Comparison of ENCODE assay signal across 3 cellular contexts in genomic region chr15:74359376-74359775, GRCh38. TPM values are rescaled to one million over a fixed set of nuclear protein-coding genes. Genes with fewer than 3 reads are reported as not detected.
"Had no signal": no experiment of that assay in that cellular context is flagged by ENCODE, and none has a peak within 500 bp of the region (broad histone marks: within the 10 kb centered on the region; RNA-seq: fewer than 3 reads in every experiment).

No MANE protein-coding gene starts in this region.

RNA-seq across cellular contexts. Expression of gene CYP11A1, which starts 8.1 kb away (rescaled TPM):
- total RNA-seq: endothelial cell of umbilical vein had no signal
- polyA plus RNA-seq: keratinocyte; naive thymus-derived CD4-positive, alpha-beta T cell had no signal
